8 cellular contexts compared by ENCODE assay signal in genomic region chr2:238286551-238286950, GRCh38. TPM values are rescaled to one million over a fixed set of nuclear protein-coding genes. Genes with fewer than 3 reads are reported as not detected.
DNase-seq lines count a peak whose midpoint lies in the region; ATAC-seq and TF ChIP-seq lines count a peak whose summit lies in the region.

No MANE protein-coding gene starts in this region.

- peaks cover 5 to 28% of the 10 kb centered on the region in 2 donors for H3K36me3 Mint-ChIP-seq in CD14-positive monocyte

- peak; percentile 35 to 88 (median 76) for TF ChIP-seq POLR2A in body of pancreas (IDR thresholded peaks at IDR 0.05)

- H3K27ac Mint-ChIP-seq in CD14-positive monocyte: peak overlapping the region in 6 of 7 donors; percentile 42 to 97 (median 93)

- intact Hi-C loops in CD14-positive monocyte (cut with micrococcal nuclease) (no loop called here), body of pancreas (cut with DNase I) (no loop called here)

- H3K36me3 ChIP-seq in Loucy (ENCODE audit: insufficient read depth, low read length): no peaks in the 10 kb centered on the region
- H3K36me3 ChIP-seq in body of pancreas (replicated peaks in 1 of 2; ENCODE audit: insufficient read depth in 1 of 2, low read depth in 2 of 2): no peaks in the 10 kb centered on the region
- no peaks in the 10 kb centered on the region for H3K36me3 ChIP-seq in thymus (ENCODE audit: control insufficient read depth, insufficient read depth)

- H3K27me3 ChIP-seq in Loucy (ENCODE audit: insufficient read depth, low read length, poor library complexity, severe bottlenecking): no peaks in the 10 kb centered on the region
- H3K27me3 ChIP-seq in body of pancreas: no peaks in the 10 kb centered on the region
- H3K27me3 ChIP-seq in thymus (ENCODE audit: control insufficient read depth, insufficient read depth): no peaks in the 10 kb centered on the region

- peaks cover 34% of the 10 kb centered on the region for H4K20me1 ChIP-seq in Loucy (ENCODE audit: insufficient read depth, low read length, poor library complexity, severe bottlenecking)

- H3K4me3 ChIP-seq in Loucy (ENCODE audit: low read length, poor library complexity, severe bottlenecking) (peak overlapping the region; percentile 75), body of pancreas (no peak overlapping the region), thymus (ENCODE audit: low read length) (no peak overlapping the region)

- H3K4me2 ChIP-seq in Loucy (ENCODE audit: low read depth, low read length, poor library complexity, severe bottlenecking): peak overlapping the region; percentile 79

- H3K27me3 Mint-ChIP-seq in CD14-positive monocyte (ENCODE audit: low read depth in 3 of 3): peaks cover 2 to 4% (median 3%) of the 10 kb centered on the region in 3 donors

- H3K4me1 ChIP-seq in Loucy (ENCODE audit: insufficient read depth, low read length, poor library complexity, severe bottlenecking) (peaks cover 67% of the 10 kb centered on the region), body of pancreas (peaks cover 87% of the 10 kb centered on the region), thymus (ENCODE audit: control insufficient read depth, insufficient read depth, low read length) (peaks cover 10% of the 10 kb centered on the region)

- H3K9me3 ChIP-seq in Loucy (ENCODE audit: insufficient read depth, low read depth, low read length): no peaks in the 10 kb centered on the region
- H3K9me3 ChIP-seq in body of pancreas: no peaks in the 10 kb centered on the region
- no peaks in the 10 kb centered on the region for H3K9me3 ChIP-seq in thymus (ENCODE audit: control insufficient read depth)

- H3K9me2 ChIP-seq in Loucy (replicated peaks; ENCODE audit: low read depth, low read length): no peaks in the 10 kb centered on the region

- no peak overlapping the region for H3K4me3 Mint-ChIP-seq in CD14-positive monocyte

- H3K27ac ChIP-seq in body of pancreas (peak overlapping the region; percentile 96 to 99 (median 98)), thymus (ENCODE audit: low read depth) (peak overlapping the region; percentile 6)

- ATAC-seq in body of pancreas (peak; percentile 48), left lobe of liver (peak; percentile 49), GM21717 (IDR thresholded peaks at IDR 0.05; ENCODE audit: unreplicated experiment) (no peak), HG02981 (IDR thresholded peaks at IDR 0.05; ENCODE audit: unreplicated experiment) (no peak), HG02840 (IDR thresholded peaks at IDR 0.05; ENCODE audit: low FRiP score, unreplicated experiment) (no peak)

- H3K4me1 Mint-ChIP-seq in CD14-positive monocyte: peaks cover 45% of the 10 kb centered on the region

- peaks cover 64% of the 10 kb centered on the region for H3K79me2 ChIP-seq in Loucy (ENCODE audit: insufficient read depth, low read length)

- H2AFZ ChIP-seq in Loucy (ENCODE audit: low read length): no peak overlapping the region

- TF ChIP-seq CTCF in CD14-positive monocyte (IDR thresholded peaks at IDR 0.05) (no peak), Loucy (conservative IDR thresholded peaks at IDR 0.05; ENCODE audit: low read length) (no peak), body of pancreas (IDR thresholded peaks at IDR 0.05) (peak in 4 of 7 experiments; percentile 18 to 36 (median 21))

- H3K9me3 Mint-ChIP-seq in CD14-positive monocyte: peaks cover 0 to 3% (median 0%) of the 10 kb centered on the region in 7 donors

- peak overlapping the region; percentile 35 for H3K9ac ChIP-seq in Loucy (ENCODE audit: low read depth, low read length, poor library complexity, severe bottlenecking)

- no peaks in the 10 kb centered on the region for H3F3A ChIP-seq in Loucy (ENCODE audit: low read depth)

- peak; percentile 44 for DNase-seq in CD14-positive monocyte (ENCODE audit: low spot score)
- peak; percentile 89 to 94 (median 92) for DNase-seq in body of pancreas
- DNase-seq in left lobe of liver (ENCODE audit: low spot score): peak; percentile 92

- WGBS in body of pancreas, 2 donors: 6 to 11% methylated on average over 7 of the region's 7 CpGs
- 93% methylated on average over 7 of the region's 7 CpGs for WGBS in thymus

RNA-seq across cellular contexts. Expression of gene PER2, which starts 1.9 kb away (rescaled TPM):
- polyA plus RNA-seq in CD14-positive monocyte (1 to 10 TPM; 1.6 to 3.1 TPM), thymus (5.6 TPM)
- total RNA-seq in body of pancreas (10 to 100 TPM; 10.9 to 21.8 TPM), left lobe of liver (8.0 TPM)

RNA-seq across cellular contexts. Expression of gene TRAF3IP1, which starts 33.8 kb away (rescaled TPM):
- 1 to 10 TPM; 1.5 TPM for polyA plus RNA-seq in CD14-positive monocyte
- 10 to 100 TPM in 1 of 2 donors, 1 to 10 TPM in 1; 5.4 to 10.9 TPM for total RNA-seq in body of pancreas
- 9.0 TPM for total RNA-seq in left lobe of liver
- 5.1 TPM for polyA plus RNA-seq in thymus

RNA-seq across cellular contexts. Expression of gene HES6, which starts 46.7 kb away (rescaled TPM):
- polyA plus RNA-seq in CD14-positive monocyte (1 to 10 TPM; 2.1 to 4.0 TPM), thymus (18.7 TPM)
- total RNA-seq in body of pancreas (10 to 100 TPM; 15.5 to 29.3 TPM), left lobe of liver (5.3 TPM)

Comparison
In these comparisons a context has a peak if more than half of its experiments do, and no peak if none do; other contexts are left out.
1. CTCF ChIP-seq: peak in body of pancreas (4 of 7); none in CD14-positive monocyte (single experiment) and Loucy (single experiment).
2. ATAC-seq: peak in body of pancreas (single experiment) and left lobe of liver (single experiment); none in GM21717 (single experiment), HG02981 (single experiment) and HG02840 (single experiment).
3. Peak in every context shown above with its lines, with median percentiles within 50 percentile points of each other: DNase-seq.